In the genomic region with DNA sequence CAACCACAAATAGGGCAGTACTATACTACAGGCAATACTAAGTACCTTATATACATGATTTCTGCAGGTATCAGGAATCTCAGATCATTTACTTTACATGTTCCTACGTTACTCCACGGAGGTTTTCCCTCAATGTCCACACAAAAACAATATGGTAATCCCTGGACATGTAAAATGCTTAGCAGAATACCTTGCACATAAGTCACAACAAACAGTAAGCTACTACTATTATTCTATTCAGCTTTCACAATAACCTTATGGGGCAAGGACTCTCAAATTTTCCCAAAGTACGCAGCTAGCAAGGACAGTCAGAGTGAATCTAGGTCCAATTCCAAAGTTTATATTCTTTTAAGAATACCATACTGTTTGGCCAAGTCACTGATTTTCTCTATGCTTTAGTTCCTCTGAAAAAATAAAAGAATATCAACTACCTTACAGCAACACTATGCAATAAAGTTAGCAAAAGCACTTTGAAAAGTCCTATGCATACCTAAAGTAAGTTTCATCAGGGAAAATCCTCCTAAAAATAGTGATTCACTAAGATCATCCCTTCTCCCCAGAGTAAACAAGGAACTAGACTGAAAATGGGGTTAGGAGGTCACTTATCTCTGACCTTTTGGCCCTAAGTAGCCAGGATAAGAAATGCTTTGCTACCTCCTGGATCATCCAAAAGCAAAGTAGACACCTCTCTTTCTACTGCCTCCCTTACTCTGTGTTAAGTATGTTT, we compare ENCODE assay signal across 15 cellular contexts.
A peak's percentile ranks its signal among the peaks of the same experiment; 100 is the strongest.
DNase-seq lines count a peak whose midpoint lies in the region; ATAC-seq, FAIRE-seq and TF ChIP-seq lines count a peak whose summit lies in the region.
"Had no signal": no experiment of that assay in that cellular context is flagged by ENCODE, and none has a peak within 500 bp of the region (broad histone marks: within the 10 kb centered on the region; RNA-seq: fewer than 3 reads in every experiment).

No MANE protein-coding gene starts in this region.

- H3K9me3 ChIP-seq in right atrium auricular region: no peaks in the 10 kb centered on the region
- H3K9me3 ChIP-seq in lower lobe of right lung: no peaks in the 10 kb centered on the region
- no peaks in the 10 kb centered on the region for H3K9me3 ChIP-seq in vagina

- no peak overlapping the region for H3K4me3 ChIP-seq in right atrium auricular region
- no peak overlapping the region for H3K4me3 ChIP-seq in bronchial epithelial cell (ENCODE audit: low read depth, low read length)
- no peak overlapping the region for H3K4me3 ChIP-seq in lower lobe of right lung
- no peak overlapping the region for H3K4me3 ChIP-seq in vagina
- H3K4me3 ChIP-seq: lung had no signal

- ATAC-seq in Right ventricle myocardium superior (ENCODE audit: poor library complexity) (no peak), lower lobe of right lung (no peak), GM21528 (IDR thresholded peaks at IDR 0.05; ENCODE audit: low FRiP score, unreplicated experiment) (no peak)

- H3K27me3 ChIP-seq in right atrium auricular region (no peaks in the 10 kb centered on the region), bronchial epithelial cell (ENCODE audit: control insufficient read depth, insufficient read depth, low read length) (no peaks in the 10 kb centered on the region), lower lobe of right lung (ENCODE audit: low read depth) (no peaks in the 10 kb centered on the region), vagina (no peaks in the 10 kb centered on the region)

- H3K36me3 Mint-ChIP-seq in type B pancreatic cell: peaks cover 10% of the 10 kb centered on the region

- no peaks in the 10 kb centered on the region for H3K27me3 Mint-ChIP-seq in type B pancreatic cell
- H3K27me3 Mint-ChIP-seq: activated naive CD8-positive, alpha-beta T cell treated with anti-CD3 and anti-CD28 coated beads, Interleukin-2, amount 10 ng/mL, durations not matched to agents 7 days and 5 days; IgD-negative memory B cell had no signal

- no peak for TF ChIP-seq CTCF in right atrium auricular region (IDR thresholded peaks at IDR 0.05)
- TF ChIP-seq CTCF in bronchial epithelial cell (IDR thresholded peaks at IDR 0.05; ENCODE audit: insufficient read depth, low read length, severe bottlenecking): no peak
- no peak for TF ChIP-seq CTCF in lower lobe of right lung (IDR thresholded peaks at IDR 0.05)
- TF ChIP-seq CTCF in vagina (IDR thresholded peaks at IDR 0.05): no peak
- no peak for TF ChIP-seq CTCF in type B pancreatic cell (conservative IDR thresholded peaks at IDR 0.05)

- no peak overlapping the region for H3K4me3 Mint-ChIP-seq in type B pancreatic cell
- H3K4me3 Mint-ChIP-seq: IgD-negative memory B cell had no signal

- H3K36me3 ChIP-seq in right atrium auricular region (peaks cover 4% of the 10 kb centered on the region), bronchial epithelial cell (ENCODE audit: control insufficient read depth, insufficient read depth, low read length) (no peaks in the 10 kb centered on the region), lower lobe of right lung (peaks cover under 1% of the 10 kb centered on the region), vagina (no peaks in the 10 kb centered on the region)

- no peak for TF ChIP-seq POLR2A in vagina (IDR thresholded peaks at IDR 0.05)

- FAIRE-seq in bronchial epithelial cell (lab: Jason Lieb, UNC): no peak
- FAIRE-seq: endometrium had no signal

- H3K27ac ChIP-seq in right atrium auricular region (peak overlapping the region; percentile 51 to 76), lower lobe of right lung (peak overlapping the region; percentile 28), vagina (peak overlapping the region; percentile 49)

- peaks cover 3% of the 10 kb centered on the region for H3K9me3 Mint-ChIP-seq in type B pancreatic cell
- H3K9me3 Mint-ChIP-seq: activated naive CD8-positive, alpha-beta T cell treated with anti-CD3 and anti-CD28 coated beads, Interleukin-2, amount 10 ng/mL, durations not matched to agents 7 days and 5 days; IgD-negative memory B cell had no signal

- no peak overlapping the region for H3K27ac Mint-ChIP-seq in type B pancreatic cell
- H3K27ac Mint-ChIP-seq: IgD-negative memory B cell had no signal

- peaks cover 2 to 62% of the 10 kb centered on the region in 2 donors for H3K4me1 ChIP-seq in right atrium auricular region
- peaks cover 51% of the 10 kb centered on the region for H3K4me1 ChIP-seq in lower lobe of right lung
- peaks cover 62% of the 10 kb centered on the region for H3K4me1 ChIP-seq in vagina

- peaks cover 35% of the 10 kb centered on the region for H3K4me1 Mint-ChIP-seq in type B pancreatic cell (ENCODE audit: unreplicated experiment)

- intact Hi-C loops in Right ventricle myocardium superior (cut with DNase I): no loop called here
- intact Hi-C loops in lower lobe of right lung (cut with DNase I): no loop called here
- intact Hi-C loops in vagina (cut with DNase I): no loop called here

- DNase-seq in right atrium auricular region (ENCODE audit: low spot score): no peak
- DNase-seq in Right ventricle myocardium superior: no peak
- peak; percentile 68 for DNase-seq in bronchial epithelial cell (ENCODE audit: low read depth)
- no peak for DNase-seq in lower lobe of right lung
- DNase-seq in vagina (ENCODE audit: extremely low spot score in 2 of 2): no peak
- no peak for DNase-seq in A172 (ENCODE audit: low spot score)
- no peak for DNase-seq in type B pancreatic cell (ENCODE audit: extremely low spot score, unreplicated experiment)
- DNase-seq: activated CD4-positive, alpha-beta T cell treated with anti-CD3 and anti-CD28 coated beads for 48 hours; activated naive CD8-positive, alpha-beta T cell treated with anti-CD3 and anti-CD28 coated beads, Interleukin-2, amount 10 ng/mL, durations not matched to agents 7 days and 5 days; right cardiac atrium; stimulated activated CD8-positive, alpha-beta memory T cell treated with anti-CD3 and anti-CD28 coated beads, Interleukin-4, amount 100 ng/mL, for 48 hours had no signal
